8 cellular contexts compared by ENCODE assay signal in genomic region chr17:63477471-63478440, GRCh38. TPM values are rescaled to one million over a fixed set of nuclear protein-coding genes. Genes with fewer than 3 reads are reported as not detected.
DNase-seq lines count a peak whose midpoint lies in the region; ATAC-seq and TF ChIP-seq lines count a peak whose summit lies in the region.

No MANE protein-coding gene starts in this region.

- H3K4me3 Mint-ChIP-seq in CD4-positive, CD25-positive, alpha-beta regulatory T cell: peak overlapping the region in 3 of 4 donors; percentile 54 to 71 (median 61)

- peaks cover 17% of the 10 kb centered on the region for H3K4me1 ChIP-seq in CD4-positive, CD25-positive, alpha-beta regulatory T cell (ENCODE audit: control insufficient read depth, insufficient read depth, low read length, poor library complexity, severe bottlenecking)
- peaks cover 28 to 54% (median 46%) of the 10 kb centered on the region in 4 donors for H3K4me1 ChIP-seq in stomach

- peaks cover 0 to 13% (median 5%) of the 10 kb centered on the region in 4 donors for H3K4me1 Mint-ChIP-seq in CD4-positive, CD25-positive, alpha-beta regulatory T cell

- no peak for ATAC-seq in CD4-positive, CD25-positive, alpha-beta regulatory T cell (ENCODE audit: low read depth in 2 of 2)
- peak; percentile 18 for ATAC-seq in HG02852 (IDR thresholded peaks at IDR 0.05; ENCODE audit: unreplicated experiment)
- ATAC-seq in GM19035 (IDR thresholded peaks at IDR 0.05; ENCODE audit: unreplicated experiment): no peak

- H3K27me3 ChIP-seq in CD4-positive, CD25-positive, alpha-beta regulatory T cell (ENCODE audit: control insufficient read depth, insufficient read depth, low read length): peaks cover 9% of the 10 kb centered on the region
- H3K27me3 ChIP-seq in stomach: peaks cover 0 to 64% (median 20%) of the 10 kb centered on the region in 3 donors

- no peak overlapping the region for H3K27ac ChIP-seq in CD4-positive, CD25-positive, alpha-beta regulatory T cell (ENCODE audit: insufficient read depth, low read length, poor library complexity, severe bottlenecking)
- H3K27ac ChIP-seq in stomach: peak overlapping the region in 2 of 5 donors; percentile 60

- H3K36me3 ChIP-seq in CD4-positive, CD25-positive, alpha-beta regulatory T cell (ENCODE audit: control insufficient read depth, insufficient read depth, low read length): no peaks in the 10 kb centered on the region
- no peaks in the 10 kb centered on the region for H3K36me3 ChIP-seq in stomach

- no peak overlapping the region for H3K27ac Mint-ChIP-seq in CD4-positive, CD25-positive, alpha-beta regulatory T cell

- no peak for TF ChIP-seq EP300 in stomach (IDR thresholded peaks at IDR 0.05)

- intact Hi-C loops in stomach (cut with DNase I; ENCODE audit: low total_unique reads): loop anchor here (5.0 kb wide), 1 partner anchor 50 kb away; no protein-coding TSS in a partner anchor

- H3K4me3 ChIP-seq in CD4-positive, CD25-positive, alpha-beta regulatory T cell (ENCODE audit: low read depth, low read length): no peak overlapping the region
- H3K4me3 ChIP-seq in iPS-18c (ENCODE audit: insufficient read depth, low read depth, low read length) (peak overlapping the region; percentile 53), stomach (peak overlapping the region; percentile 52 to 72 (median 61))

- TF ChIP-seq CTCF in stomach (IDR thresholded peaks at IDR 0.05): no peak

- DNase-seq in CD4-positive, CD25-positive, alpha-beta regulatory T cell: no peak
- DNase-seq in activated T-cell treated with anti-CD3 and anti-CD28 coated beads, Interleukin-2, amount 50 U/mL, for 48 hours: peak; percentile 30 to 42
- DNase-seq in stomach: no peak
- DNase-seq in NK-92 (lab: John Stamatoyannopoulos, UW; ENCODE audit: unreplicated experiment): no peak
- DNase-seq in NOMO-1 treated with dmso at 0.1 percent for 144 hours (lab: John Stamatoyannopoulos, UW; ENCODE audit: unreplicated experiment): no peak

- TF ChIP-seq POLR2A in stomach (IDR thresholded peaks at IDR 0.05): no peak

- peaks cover 53% of the 10 kb centered on the region for H3K27me3 Mint-ChIP-seq in CD4-positive, CD25-positive, alpha-beta regulatory T cell

- peaks cover 0 to 1% (median 0%) of the 10 kb centered on the region in 7 donors for H3K9me3 Mint-ChIP-seq in CD4-positive, CD25-positive, alpha-beta regulatory T cell

- no peaks in the 10 kb centered on the region for H3K9me3 ChIP-seq in CD4-positive, CD25-positive, alpha-beta regulatory T cell (ENCODE audit: control insufficient read depth in 2 of 2, low read length in 2 of 2)
- H3K9me3 ChIP-seq in iPS-18c (ENCODE audit: control insufficient read depth, insufficient read depth, low read length) (peaks cover 2% of the 10 kb centered on the region), stomach (no peaks in the 10 kb centered on the region)

- WGBS in stomach, 5 donors: 8 to 15% (median 12%) methylated on average over 27 to 45 of the region's 45 CpGs

- no peaks in the 10 kb centered on the region for H3K36me3 Mint-ChIP-seq in CD4-positive, CD25-positive, alpha-beta regulatory T cell

RNA-seq across cellular contexts. Expression of gene ACE, which starts 0.9 kb away (rescaled TPM):
- 4.2 TPM for total RNA-seq in CD4-positive, CD25-positive, alpha-beta regulatory T cell
- under 1 TPM in 1 of 4 donors, not detected in 3; 0.15 TPM for polyA plus RNA-seq in CD4-positive, CD25-positive, alpha-beta regulatory T cell
- total RNA-seq in stomach: 100 to 1,000 TPM in 1 of 5 donors, 10 to 100 TPM in 1, 1 to 10 TPM in 3; 3.6 to 232 (median 6.8) TPM
- polyA plus RNA-seq in stomach: 1 to 10 TPM; 1.3 to 2.7 (median 2.6) TPM

RNA-seq across cellular contexts. Expression of gene CYB561, which starts 31.6 kb away (rescaled TPM):
- total RNA-seq in CD4-positive, CD25-positive, alpha-beta regulatory T cell: 6.1 TPM
- polyA plus RNA-seq in CD4-positive, CD25-positive, alpha-beta regulatory T cell: 1 to 10 TPM in 1 of 4 donors, under 1 TPM in 3; 0.28 to 2.2 (median 0.82) TPM
- 100 to 1,000 TPM in 2 of 5 donors, 10 to 100 TPM in 3; 26.1 to 394 (median 97.1) TPM for total RNA-seq in stomach
- 10 to 100 TPM; 10.8 to 27.4 (median 23.7) TPM for polyA plus RNA-seq in stomach

RNA-seq across cellular contexts. Expression of gene KCNH6, which starts 45.4 kb away (rescaled TPM):
- total RNA-seq in CD4-positive, CD25-positive, alpha-beta regulatory T cell: not detected
- polyA plus RNA-seq in CD4-positive, CD25-positive, alpha-beta regulatory T cell: not detected
- total RNA-seq in stomach: 1 to 10 TPM in 1 of 5 donors, under 1 TPM in 4; 0.37 to 2.3 (median 0.72) TPM
- polyA plus RNA-seq in stomach: under 1 TPM in 2 of 3 donors, not detected in 1; 0.20 to 0.31 TPM

Comparison
In these comparisons a context has a peak if more than half of its experiments do, and no peak if none do; other contexts are left out.
1. DNase-seq: peak in activated T-cell treated with anti-CD3 and anti-CD28 coated beads, Interleukin-2, amount 50 U/mL, for 48 hours (2 of 2); none in CD4-positive, CD25-positive, alpha-beta regulatory T cell (0 of 3), stomach (single experiment), NK-92 (single experiment) and NOMO-1 treated with dmso at 0.1 percent for 144 hours (single experiment).